In genomic region chr16:5025171-5025632, GRCh38 we compare ENCODE assay signal across 1 cellular context.
TF ChIP-seq lines count a peak whose summit lies in the region.

No MANE protein-coding gene starts in this region.

TF ChIP-seq in HepG2, 621 proteins besides CTCF, POLR2A, EP300 and RAD21 (continued from another document):
- TF ChIP-seq BCLAF1 (IDR thresholded peaks at IDR 0.05) (no peak), ZNF367 (CRISPR knock-in tag; IDR thresholded peaks at IDR 0.05; ENCODE audit: borderline replicate concordance) (no peak), ZNF713 (CRISPR knock-in tag; IDR thresholded peaks at IDR 0.05) (no peak), MIER2 (CRISPR knock-in tag; IDR thresholded peaks at IDR 0.05) (no peak), KDM5B (CRISPR knock-in tag; IDR thresholded peaks at IDR 0.05; ENCODE audit: borderline replicate concordance) (peak; percentile 34; the same call in 1 of the 2 replicates), HOXA3 (CRISPR knock-in tag; IDR thresholded peaks at IDR 0.05) (0 out of 2 replicates have a peak, but pooled peaks have one; percentile 21), XRCC5 (optimal IDR thresholded peaks at IDR 0.05; ENCODE audit: low read length) (peak; percentile 53), PRDM4 (CRISPR knock-in tag; IDR thresholded peaks at IDR 0.05; ENCODE audit: borderline replicate concordance) (no peak), KAT8 (CRISPR knock-in tag; IDR thresholded peaks at IDR 0.05) (no peak), ZNF549 (CRISPR knock-in tag; IDR thresholded peaks at IDR 0.05) (no peak), ZNF501 (CRISPR knock-in tag; IDR thresholded peaks at IDR 0.05) (0 out of 2 replicates have a peak, but pooled peaks have one; percentile 29), ZNF83 (CRISPR knock-in tag; IDR thresholded peaks at IDR 0.05; ENCODE audit: borderline replicate concordance) (no peak), ZNF816 (CRISPR knock-in tag; IDR thresholded peaks at IDR 0.05; ENCODE audit: borderline replicate concordance) (no peak), SRSF9 (IDR thresholded peaks at IDR 0.05; ENCODE audit: borderline replicate concordance, insufficient read depth, low read depth, low read length, poor library complexity, severe bottlenecking) (no peak), AGO2 (optimal IDR thresholded peaks at IDR 0.05; ENCODE audit: low read depth, low read length) (peak; percentile 92), ZNF205 (CRISPR knock-in tag; IDR thresholded peaks at IDR 0.05) (0 out of 2 replicates have a peak, but pooled peaks have one; percentile 19), ZNF619 (CRISPR knock-in tag; IDR thresholded peaks at IDR 0.05) (no peak), RXRB (CRISPR knock-in tag; IDR thresholded peaks at IDR 0.05; ENCODE audit: borderline replicate concordance) (no peak), ZNF276 (CRISPR knock-in tag; IDR thresholded peaks at IDR 0.05; ENCODE audit: low read depth) (0 out of 2 replicates have a peak, but pooled peaks have one; percentile 28), ARNT2 (CRISPR knock-in tag; IDR thresholded peaks at IDR 0.05; ENCODE audit: low read depth) (0 out of 2 replicates have a peak, but pooled peaks have one; percentile 14), ZNF556 (CRISPR knock-in tag; IDR thresholded peaks at IDR 0.05; ENCODE audit: borderline replicate concordance) (no peak), ZFP91 (CRISPR knock-in tag; IDR thresholded peaks at IDR 0.05; ENCODE audit: borderline replicate concordance) (peak; percentile 52; the same call in 1 of the 2 replicates), GATA4 (IDR thresholded peaks at IDR 0.05; ENCODE audit: borderline replicate concordance, low read depth) (no peak), ZFX (CRISPR knock-in tag; IDR thresholded peaks at IDR 0.05; ENCODE audit: low read depth) (no peak), SSRP1 (CRISPR knock-in tag; IDR thresholded peaks at IDR 0.05) (no peak), AHR (CRISPR knock-in tag; IDR thresholded peaks at IDR 0.05) (no peak)
TF ChIP-seq in HepG2: peak in this region for 24.
